Comparison of ENCODE assay signal across 10 cellular contexts in genomic region chr3:71987089-71987735, GRCh38.
DNase-seq lines count a peak whose midpoint lies in the region; ATAC-seq, FAIRE-seq and TF ChIP-seq lines count a peak whose summit lies in the region.
"Had no signal": no experiment of that assay in that cellular context is flagged by ENCODE, and none has a peak within 500 bp of the region (broad histone marks: within the 10 kb centered on the region; RNA-seq: fewer than 3 reads in every experiment).

No MANE protein-coding gene starts in this region.

- TF ChIP-seq EP300 in HepG2 (IDR thresholded peaks at IDR 0.05; ENCODE audit: low read depth in 2 of 2, low read length in 2 of 2) (no peak), HepG2 (CRISPR knock-in tag; IDR thresholded peaks at IDR 0.05; ENCODE audit: borderline replicate concordance) (no peak)

- H3K27me3 ChIP-seq in BJ (ENCODE audit: control insufficient read depth, insufficient read depth, low read length): no peaks in the 10 kb centered on the region
- H3K27me3 ChIP-seq in mammary epithelial cell (ENCODE audit: insufficient read depth, low read length): no peaks in the 10 kb centered on the region
- peaks cover 0 to 3% of the 10 kb centered on the region in 2 experiments; a peak in 3 of 5 replicates for H3K27me3 ChIP-seq in HepG2 (ENCODE audit: control insufficient read depth in 1 of 2, insufficient read depth in 2 of 2, low read length in 2 of 2)

- DNase-seq in BJ (ENCODE audit: low read depth) (no peak), HT1080 (ENCODE audit: low read depth) (peak; percentile 34), mammary epithelial cell (no peak), HepG2 (ENCODE audit: low spot score) (peak; percentile 7), NAMALWA (ENCODE audit: low spot score) (no peak), GF-D8 (lab: John Stamatoyannopoulos, UW) (no peak), UCSD-AML1 (lab: John Stamatoyannopoulos, UW; ENCODE audit: unreplicated experiment) (no peak), COLO668 (lab: John Stamatoyannopoulos, UW; ENCODE audit: unreplicated experiment) (no peak)
- DNase-seq: activated CD4-positive, alpha-beta T cell treated with anti-CD3 and anti-CD28 coated beads, Interleukin-2, amount 50 U/mL, for 4 hours; DMS79 treated with DMSO at 0.1 percent for 48 hours had no signal

- TF ChIP-seq POLR2A in HepG2 (IDR thresholded peaks at IDR 0.05; ENCODE audit: insufficient read depth in 1 of 2, low read depth in 2 of 2, low read length in 2 of 2): no peak

- TF ChIP-seq CTCF in BJ (IDR thresholded peaks at IDR 0.05; ENCODE audit: insufficient read depth, low read depth, low read length) (peak; percentile 43), mammary epithelial cell (conservative IDR thresholded peaks at IDR 0.05 in 1 of 2, IDR thresholded peaks at IDR 0.05 in 1 of 2; ENCODE audit: extremely low read depth in 1 of 2, insufficient read depth in 1 of 2, low read depth in 1 of 2, low read length in 2 of 2) (peak; percentile 8 to 45), HepG2 (CRISPR knock-in tag; IDR thresholded peaks at IDR 0.05) (peak; percentile 50)

- H3K4me3 ChIP-seq in BJ (ENCODE audit: low read depth, low read length) (no peak overlapping the region), mammary epithelial cell (replicated peaks in 1 of 3; ENCODE audit: insufficient read depth in 1 of 3, low read depth in 2 of 3, low read length in 3 of 3) (no peak overlapping the region), HepG2 (replicated peaks in 1 of 3; ENCODE audit: insufficient read depth in 1 of 3, low read depth in 2 of 3, low read length in 3 of 3) (no peak overlapping the region)

- H3K36me3 ChIP-seq in BJ (ENCODE audit: control insufficient read depth, insufficient read depth, low read length): no peaks in the 10 kb centered on the region
- no peaks in the 10 kb centered on the region for H3K36me3 ChIP-seq in mammary epithelial cell (ENCODE audit: insufficient read depth, low read length)
- H3K36me3 ChIP-seq in HepG2 (replicated peaks in 1 of 2; ENCODE audit: control insufficient read depth in 1 of 2, insufficient read depth in 2 of 2, low read length in 2 of 2): no peaks in the 10 kb centered on the region

- 88% methylated on average over 9 of the region's 9 CpGs for WGBS in mammary epithelial cell (ENCODE audit: low coverage, missing lambda C conversion rate)
- WGBS in HepG2 (ENCODE audit: low lambda C conversion rate): 32% methylated on average over 9 of the region's 9 CpGs

- peak; percentile 34; the same call in 1 of the 2 replicates for TF ChIP-seq RAD21 in HepG2 (CRISPR knock-in tag; IDR thresholded peaks at IDR 0.05)

- no peaks in the 10 kb centered on the region for H4K20me1 ChIP-seq in mammary epithelial cell (ENCODE audit: insufficient read depth, low read length)
- H4K20me1 ChIP-seq in HepG2 (ENCODE audit: insufficient read depth, low read length): no peaks in the 10 kb centered on the region

- H3K27ac ChIP-seq in mammary epithelial cell (ENCODE audit: insufficient read depth, low read depth, low read length): no peak overlapping the region
- H3K27ac ChIP-seq in HepG2 (ENCODE audit: extremely low read length, insufficient read depth, low read length): no peak overlapping the region

- intact Hi-C loops in mammary epithelial cell (cut with micrococcal nuclease): no loop called here
- intact Hi-C loops in HepG2 (cut with micrococcal nuclease; ENCODE audit: unreplicated experiment): loop anchor here (10.0 kb wide), 1 partner anchor 838 kb away; no protein-coding TSS in a partner anchor

- CTCF ChIA-PET in BJ (lab: Yijun Ruan, JAX) (interaction anchor here (0.7 to 2.0 kb wide), 3 partner anchors 9 to 205 kb away, joined by 3 to 5 read pairs (median 4); no protein-coding TSS in a partner anchor), mammary epithelial cell (lab: Charles Lee; ENCODE audit: low non-redundant PET) (no interaction called here), HepG2 (lab: Yijun Ruan, JAX; ENCODE audit: low intra/inter-chr PET ratio, low total read pairs) (no interaction called here)

- no peaks in the 10 kb centered on the region for H3K79me2 ChIP-seq in mammary epithelial cell (ENCODE audit: insufficient read depth, low read length)
- no peaks in the 10 kb centered on the region for H3K79me2 ChIP-seq in HepG2 (ENCODE audit: insufficient read depth, low read length)

- peak; percentile 93 for ATAC-seq in HepG2

- POLR2A ChIA-PET in BJ (lab: Charles Lee): interaction anchor here (0.8 kb wide), 1 partner anchor 168 kb away, joined by 3 read pairs; no protein-coding TSS in a partner anchor
- POLR2A ChIA-PET in HepG2 (lab: Yijun Ruan, JAX): no interaction called here

- H2AFZ ChIP-seq in mammary epithelial cell (ENCODE audit: low read depth, low read length): no peak overlapping the region
- no peak overlapping the region for H2AFZ ChIP-seq in HepG2 (ENCODE audit: low read length)

- H3K4me2 ChIP-seq in mammary epithelial cell (ENCODE audit: insufficient read depth, low read depth, low read length): no peak overlapping the region
- no peak overlapping the region for H3K4me2 ChIP-seq in HepG2 (ENCODE audit: low read depth, low read length)

- H3K4me1 ChIP-seq in mammary epithelial cell (ENCODE audit: insufficient read depth, low read length) (peaks cover 13% of the 10 kb centered on the region), HepG2 (ENCODE audit: insufficient read depth, low read length) (no peaks in the 10 kb centered on the region)

- no TSS peak for BruUV-seq in mammary epithelial cell (replicated peaks; lab: Mats Ljungman, UMichigan)
- BruUV-seq in HepG2 (replicated peaks; lab: Mats Ljungman, UMichigan): no TSS peak

- FAIRE-seq in HepG2 (lab: Jason Lieb, UNC): no peak

- no peak overlapping the region for H3K9ac ChIP-seq in mammary epithelial cell (ENCODE audit: insufficient read depth, low read length)
- no peak overlapping the region for H3K9ac ChIP-seq in HepG2 (ENCODE audit: insufficient read depth, low read depth, low read length)

- in situ Hi-C loops in mammary epithelial cell (cut with MboI; ENCODE audit: low sequenced_read_pairs in 2 of 2) (no loop called here), HepG2 (cut with HindIII; ENCODE audit: extremely low pct_ligation_motif_present, low pct_unique_long_range_greater_than_20kb) (no loop called here)

- dilution Hi-C loops in mammary epithelial cell (cut with HindIII; ENCODE audit: low sequenced_read_pairs): no loop called here

- H3K9me3 ChIP-seq in mammary epithelial cell (replicated peaks; ENCODE audit: insufficient read depth, low read length): no peaks in the 10 kb centered on the region
- no peaks in the 10 kb centered on the region for H3K9me3 ChIP-seq in HepG2 (ENCODE audit: low read length)

TF ChIP-seq in HepG2, 621 proteins besides CTCF, POLR2A, EP300 and RAD21 (continues in another document):
- TF ChIP-seq SMC3 (IDR thresholded peaks at IDR 0.05; ENCODE audit: low read length) (peak; percentile 49; the same call in 1 of the 2 replicates), ZNF33B (CRISPR knock-in tag; IDR thresholded peaks at IDR 0.05) (no peak), ZNF34 (CRISPR knock-in tag; IDR thresholded peaks at IDR 0.05; ENCODE audit: borderline replicate concordance) (no peak), GABPA (IDR thresholded peaks at IDR 0.05; ENCODE audit: low read depth, low read length) (no peak), GABPA (CRISPR knock-in tag; IDR thresholded peaks at IDR 0.05; ENCODE audit: low read depth) (no peak), CREM (IDR thresholded peaks at IDR 0.05) (no peak), CREM (CRISPR knock-in tag; IDR thresholded peaks at IDR 0.05) (no peak), ZNF256 (CRISPR knock-in tag; conservative IDR thresholded peaks at IDR 0.05) (no peak), ZNF274 (CRISPR knock-in tag; IDR thresholded peaks at IDR 0.05) (no peak), ZBTB34 (CRISPR knock-in tag; IDR thresholded peaks at IDR 0.05) (no peak), SMAD1 (CRISPR knock-in tag; IDR thresholded peaks at IDR 0.05; ENCODE audit: borderline replicate concordance, low read depth) (no peak), ONECUT2 (CRISPR knock-in tag; IDR thresholded peaks at IDR 0.05) (no peak), NFE2 (CRISPR knock-in tag; IDR thresholded peaks at IDR 0.05) (no peak), STAG1 (CRISPR knock-in tag; IDR thresholded peaks at IDR 0.05) (peak; percentile 74), POLR2AphosphoS2 (IDR thresholded peaks at IDR 0.05; ENCODE audit: low read depth, low read length) (no peak), ZNF276 (CRISPR knock-in tag; IDR thresholded peaks at IDR 0.05; ENCODE audit: low read depth) (no peak)

Comparison
In these comparisons a context has a peak if more than half of its experiments do, and no peak if none do; other contexts are left out.
1. DNase-seq: peak in HT1080 (single experiment) and HepG2 (single experiment); none in BJ (single experiment), mammary epithelial cell (single experiment), NAMALWA (single experiment), GF-D8 (single experiment), UCSD-AML1 (single experiment) and COLO668 (single experiment).
2. Peak in every context shown above with its lines, with median percentiles within 50 percentile points of each other: CTCF ChIP-seq.